In the genomic region with DNA sequence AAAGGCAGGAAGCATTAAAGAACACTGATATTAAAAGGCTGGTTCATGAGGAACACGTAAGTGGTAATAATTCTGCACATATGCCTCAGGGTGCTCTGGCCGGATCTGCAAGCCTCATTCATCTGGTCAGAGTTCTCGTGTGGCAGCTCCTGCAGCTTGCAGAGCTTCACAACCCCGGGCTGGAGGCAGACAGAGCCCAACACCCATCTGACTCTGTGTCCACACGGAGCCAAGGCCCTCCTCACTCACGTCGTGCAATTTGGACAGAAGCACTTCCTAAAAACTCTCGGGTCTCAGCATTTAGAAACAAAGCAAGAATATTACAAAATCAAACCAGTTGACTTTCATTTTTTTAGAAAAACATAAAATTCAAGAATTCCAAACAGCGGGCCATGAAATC, we compare ENCODE assay signal across 8 cellular contexts.
DNase-seq lines count a peak whose midpoint lies in the region; ATAC-seq and TF ChIP-seq lines count a peak whose summit lies in the region.

No MANE protein-coding gene starts in this region.

- H3K9me3 Mint-ChIP-seq in brain, result no peaks in the 10 kb centered on the region

- intact Hi-C loops in left ventricle myocardium inferior (cut with micrococcal nuclease), result no loop called here

- H3K27me3 ChIP-seq in left ventricle myocardium inferior (ENCODE audit: low read depth), result no peaks in the 10 kb centered on the region
- no peaks in the 10 kb centered on the region for H3K27me3 ChIP-seq in skeletal muscle satellite cell (ENCODE audit: control insufficient read depth, insufficient read depth, low read length)

- H3K4me1 ChIP-seq in left ventricle myocardium inferior (peaks cover 51% of the 10 kb centered on the region), skeletal muscle satellite cell (ENCODE audit: control insufficient read depth, insufficient read depth, low read length) (peaks cover 35% of the 10 kb centered on the region)

- H3K4me3 ChIP-seq in left ventricle myocardium inferior, result no peak overlapping the region
- no peak overlapping the region for H3K4me3 ChIP-seq in skeletal muscle satellite cell (ENCODE audit: low read length)

- H3K4me2 ChIP-seq in skeletal muscle satellite cell (ENCODE audit: low read length), result peak overlapping the region; percentile 51

- no peak for TF ChIP-seq CTCF in brain (conservative IDR thresholded peaks at IDR 0.05)
- no peak for TF ChIP-seq CTCF in left ventricle myocardium inferior (IDR thresholded peaks at IDR 0.05; ENCODE audit: borderline replicate concordance)

- H3K9me3 ChIP-seq in left ventricle myocardium inferior (replicated peaks), result no peaks in the 10 kb centered on the region
- H3K9me3 ChIP-seq in skeletal muscle satellite cell (replicated peaks; ENCODE audit: low read length), result no peaks in the 10 kb centered on the region

- H3K27ac ChIP-seq in left ventricle myocardium inferior (replicated peaks), result peak overlapping the region; percentile 37

- no peak for ATAC-seq in HG02759 (IDR thresholded peaks at IDR 0.05; ENCODE audit: unreplicated experiment)

- no peak overlapping the region for H3K4me3 Mint-ChIP-seq in brain

- peak overlapping the region; percentile 19 to 69 (median 61) for H3K27ac Mint-ChIP-seq in brain

- H3K27me3 Mint-ChIP-seq in brain, result no peaks in the 10 kb centered on the region

- H3K36me3 ChIP-seq in left ventricle myocardium inferior (no peaks in the 10 kb centered on the region), skeletal muscle satellite cell (ENCODE audit: insufficient read depth, low read length) (no peaks in the 10 kb centered on the region)

- peaks cover 4% of the 10 kb centered on the region for H3K36me3 Mint-ChIP-seq in brain

- peaks cover 46% of the 10 kb centered on the region for H3K4me1 Mint-ChIP-seq in brain

- peak; percentile 82 for DNase-seq in GM04504 (ENCODE audit: low read depth)
- peak; percentile 55 for DNase-seq in left ventricle myocardium inferior
- no peak for DNase-seq in OCI-M2 (lab: John Stamatoyannopoulos, UW; ENCODE audit: unreplicated experiment)
- no peak for DNase-seq in NCI-H2081 treated with DMSO at 0.1 percent for 48 hours (lab: John Stamatoyannopoulos, UW)
- no peak for DNase-seq in stimulated activated CD4-positive, alpha-beta T cell treated with anti-CD3 and anti-CD28 coated beads, Interleukin-2, amount 100 ng/mL, for 48 hours

- H3K9ac ChIP-seq in skeletal muscle satellite cell (ENCODE audit: low read depth, low read length), result peak overlapping the region; percentile 24

Comparison
In these comparisons a context has a peak if more than half of its experiments do, and no peak if none do; other contexts are left out.
1. DNase-seq: peak in GM04504 (single experiment) and left ventricle myocardium inferior (single experiment); none in OCI-M2 (single experiment), NCI-H2081 treated with DMSO at 0.1 percent for 48 hours (single experiment) and stimulated activated CD4-positive, alpha-beta T cell treated with anti-CD3 and anti-CD28 coated beads, Interleukin-2, amount 100 ng/mL, for 48 hours (0 of 2).